Comparison of ENCODE assay signal across 8 cellular contexts in genomic region chr9:130043654-130044623, GRCh38. TPM values are rescaled to one million over a fixed set of nuclear protein-coding genes. Genes with fewer than 3 reads are reported as not detected.
DNase-seq lines count a peak whose midpoint lies in the region; ATAC-seq and TF ChIP-seq lines count a peak whose summit lies in the region.

No MANE protein-coding gene starts in this region.

- H3K4me3 ChIP-seq in AG04449 (ENCODE audit: low read depth, low read length): peak overlapping the region; percentile 77
- peak overlapping the region; percentile 90 for H3K4me3 ChIP-seq in HL-60 (replicated peaks; ENCODE audit: insufficient read depth, low read length)
- peak overlapping the region; percentile 38 to 71 for H3K4me3 ChIP-seq in body of pancreas
- peak overlapping the region; percentile 67 to 92 for H3K4me3 ChIP-seq in stomach smooth muscle (ENCODE audit: low read length in 2 of 2)

- no peaks in the 10 kb centered on the region for H3K9me3 ChIP-seq in body of pancreas
- no peaks in the 10 kb centered on the region for H3K9me3 ChIP-seq in stomach smooth muscle (ENCODE audit: control insufficient read depth in 2 of 2, low read length in 2 of 2)

- TF ChIP-seq CTCF in AG04449 (IDR thresholded peaks at IDR 0.05; ENCODE audit: insufficient read depth, low read length, missing control alignments): no peak
- no peak for TF ChIP-seq CTCF in HL-60 (IDR thresholded peaks at IDR 0.05; ENCODE audit: insufficient read depth, low read length)
- no peak for TF ChIP-seq CTCF in body of pancreas (IDR thresholded peaks at IDR 0.05)

- no peaks in the 10 kb centered on the region for H3K36me3 ChIP-seq in body of pancreas (replicated peaks in 1 of 2; ENCODE audit: insufficient read depth in 1 of 2, low read depth in 2 of 2)
- H3K36me3 ChIP-seq in stomach smooth muscle (ENCODE audit: control insufficient read depth in 2 of 2, insufficient read depth in 2 of 2, low read length in 2 of 2): no peaks in the 10 kb centered on the region

- DNase-seq in AG04449 (ENCODE audit: low read depth, low spot score) (no peak), HL-60 (ENCODE audit: low read depth in 1 of 2, low spot score in 1 of 2) (no peak), body of pancreas (peak in 3 of 4 donors; percentile 13 to 36 (median 16)), islet precursor cell (peak; percentile 63)
- DNase-seq in effector CD4-positive, alpha-beta T cell: no peak

- ATAC-seq in body of pancreas: no peak
- ATAC-seq in GM19395 (IDR thresholded peaks at IDR 0.05; ENCODE audit: unreplicated experiment): no peak
- no peak for ATAC-seq in GM19328 (IDR thresholded peaks at IDR 0.05; ENCODE audit: unreplicated experiment)

- POLR2A ChIA-PET in AG04449 (lab: Yijun Ruan, JAX): interaction anchor here (0.7 to 1.2 kb wide), 3 partner anchors 9 to 133 kb away, joined by 3 to 4 read pairs (median 3); no protein-coding TSS in a partner anchor

- WGBS in body of pancreas, 2 donors: 27 to 35% methylated on average over 22 to 36 of the region's 37 CpGs

- CTCF ChIA-PET in AG04449 (lab: Yijun Ruan, JAX): interaction anchor here (1.4 to 2.0 kb wide), 2 partner anchors 27 to 156 kb away, joined by 4 read pairs; no protein-coding TSS in a partner anchor

- H3K4me1 ChIP-seq in body of pancreas: peaks cover 27% of the 10 kb centered on the region
- peaks cover 18% of the 10 kb centered on the region for H3K4me1 ChIP-seq in stomach smooth muscle (ENCODE audit: control insufficient read depth, insufficient read depth, low read length)

- intact Hi-C loops in body of pancreas (cut with DNase I): loop anchor here (10.0 kb wide), 1 partner anchor 159 kb away; no protein-coding TSS in a partner anchor

- peak overlapping the region; percentile 40 to 76 for H3K9ac ChIP-seq in stomach smooth muscle (ENCODE audit: low read length in 2 of 2)

- no peak for TF ChIP-seq POLR2A in body of pancreas (IDR thresholded peaks at IDR 0.05)

- H3K27me3 ChIP-seq in HL-60 (ENCODE audit: insufficient read depth, poor library complexity, severe bottlenecking): no peaks in the 10 kb centered on the region
- no peaks in the 10 kb centered on the region for H3K27me3 ChIP-seq in body of pancreas
- H3K27me3 ChIP-seq in stomach smooth muscle (ENCODE audit: control insufficient read depth in 1 of 2, insufficient read depth in 2 of 2, low read length in 2 of 2): no peaks in the 10 kb centered on the region

- H3K27ac ChIP-seq in HL-60 (replicated peaks) (peak overlapping the region; percentile 80), body of pancreas (peak overlapping the region; percentile 59 to 87 (median 80)), stomach smooth muscle (ENCODE audit: low read length) (peak overlapping the region; percentile 92)

RNA-seq across cellular contexts. Expression of gene FNBP1, which starts 0.9 kb away (rescaled TPM):
- total RNA-seq in body of pancreas: 10 to 100 TPM; 17.1 to 17.9 TPM

RNA-seq across cellular contexts. Expression of gene GPR107, which starts 9.8 kb away (rescaled TPM):
- total RNA-seq in body of pancreas: 10 to 100 TPM in 1 of 2 donors, 1 to 10 TPM in 1; 9.6 to 11.4 TPM

Comparison
In these comparisons a context has a peak if more than half of its experiments do, and no peak if none do; other contexts are left out.
1. DNase-seq: peak in body of pancreas (3 of 4) and islet precursor cell (single experiment); none in AG04449 (single experiment), HL-60 (0 of 2) and effector CD4-positive, alpha-beta T cell (single experiment).
2. Peak in every context shown above with its lines, with median percentiles within 50 percentile points of each other: H3K4me3 ChIP-seq and H3K27ac ChIP-seq.